Comparison of ENCODE assay signal across 6 cellular contexts in genomic region chr21:41079159-41079558, GRCh38.
"Had no signal": no experiment of that assay in that cellular context is flagged by ENCODE, and none has a peak within 500 bp of the region (broad histone marks: within the 10 kb centered on the region; RNA-seq: fewer than 3 reads in every experiment).

No MANE protein-coding gene starts in this region.

- H3K27ac ChIP-seq: HL-60, KMS-11 had no signal

- H3K9ac ChIP-seq: KMS-11 had no signal

- FAIRE-seq: HTR-8/SVneo had no signal

- DNase-seq: IMR-90, KBM-7, KG1 had no signal

- H3K4me2 ChIP-seq: KMS-11 had no signal
